ENCODE assay signal across 28 cellular contexts in the genomic region with DNA sequence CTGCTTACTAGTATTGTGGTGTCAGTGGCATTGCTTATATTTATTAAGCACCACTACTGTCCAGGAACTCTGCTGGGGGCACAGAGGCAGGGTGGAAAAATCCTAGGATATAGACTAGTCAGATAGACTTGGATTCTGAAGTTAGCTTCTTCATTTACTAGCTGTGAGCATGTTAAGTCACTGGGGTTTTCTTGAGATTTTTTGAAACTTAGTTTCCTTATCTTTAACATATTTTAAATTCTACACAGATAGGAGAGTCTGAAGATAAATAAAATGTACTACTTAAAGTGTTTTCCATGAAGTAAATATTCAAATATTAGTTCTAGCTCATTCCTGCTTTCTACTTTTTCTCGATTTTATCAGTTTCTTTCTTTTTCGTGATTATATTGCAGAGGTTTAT.
"Had no signal": no experiment of that assay in that cellular context is flagged by ENCODE, and none has a peak within 500 bp of the region (broad histone marks: within the 10 kb centered on the region; RNA-seq: fewer than 3 reads in every experiment).

No MANE protein-coding gene starts in this region.

- H3K27me3 ChIP-seq: SJCRH30 had no signal

- H3K4me1 ChIP-seq: SJCRH30 had no signal

- H3K9me3 ChIP-seq: SJCRH30 had no signal

- H3K4me3 ChIP-seq: PC-9, SJCRH30, SK-N-MC had no signal

- H3K9ac ChIP-seq: KMS-11 had no signal

- DNase-seq: Karpas-422, KBM-7, MM.1S, MV-4-11, NCI-H1092, NCI-H1105, NCI-H1417 treated with DMSO at 0.1 percent for 48 hours, NCI-H1436 treated with DMSO at 0.1 percent for 48 hours, NCI-H1694 treated with DMSO at 0.1 percent for 48 hours, NCI-H187 treated with DMSO at 0.1 percent for 48 hours, NCI-H2029, NCI-H2081, NCI-H2171, NCI-H226, NCI-H446 treated with DMSO at 0.1 percent for 48 hours, NCI-H510A, NCI-H524, NCI-H526, NCI-H69, NCI-H748 treated with DMSO at 0.1 percent for 48 hours, NCI-H82, PC-9, SHP77, SIG-M5, SJCRH30 had no signal

- H3K27ac ChIP-seq: KMS-11, PC-9, RWPE1, SJCRH30, SK-N-MC had no signal

- H2AFZ ChIP-seq: PC-9 had no signal

- H3K4me2 ChIP-seq: KMS-11, PC-9 had no signal

- H3K36me3 ChIP-seq: SJCRH30 had no signal
